ENCODE assay signal across 9 cellular contexts in the genomic region with DNA sequence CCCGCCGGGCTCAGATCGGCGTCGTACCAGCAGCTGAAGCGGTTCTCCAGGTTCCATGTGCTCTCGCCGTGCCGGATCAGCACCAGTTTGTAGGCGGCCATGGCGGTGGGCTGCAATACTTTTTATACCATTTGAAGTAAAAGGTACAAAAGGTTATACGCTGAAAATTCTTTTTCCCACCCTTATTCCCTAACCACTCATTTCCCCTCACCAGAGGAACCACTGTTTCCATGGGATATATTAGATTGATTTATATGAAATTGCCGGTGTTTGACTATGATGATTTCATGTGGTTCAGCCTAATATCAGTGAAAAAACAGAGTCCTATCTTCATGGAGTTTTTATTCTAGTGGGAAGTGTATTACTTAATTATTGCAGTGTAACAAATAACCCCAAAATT. TPM values are rescaled to one million over a fixed set of nuclear protein-coding genes. Genes with fewer than 3 reads are reported as not detected.
"Had no signal": no experiment of that assay in that cellular context is flagged by ENCODE, and none has a peak within 500 bp of the region (broad histone marks: within the 10 kb centered on the region; RNA-seq: fewer than 3 reads in every experiment).

A gene (minus strand): TSS at position 101 of the 400 bp plus-strand sequence. CDS start 0 bp downstream, at position 101.

- H3K4me3 Mint-ChIP-seq: IgD-negative memory B cell had no signal

- DNase-seq: IMR-90, KBM-7, KG1 had no signal

- H3K27ac ChIP-seq: HL-60 had no signal

- FAIRE-seq: HepG2, HTR-8/SVneo, K562 had no signal

- H3K27me3 Mint-ChIP-seq: IgD-negative memory B cell had no signal

- H3K4me3 ChIP-seq: K562 had no signal

- ATAC-seq: HepG2, K562 had no signal

RNA-seq across cellular contexts. Expression of the gene that starts here (rescaled TPM):
- total RNA-seq: HT-29 had no signal
- polyA plus RNA-seq: IgD-negative memory B cell had no signal
